2 cellular contexts compared by ENCODE assay signal in genomic region chr7:11243739-11244138, GRCh38.
TF ChIP-seq lines count a peak whose summit lies in the region.

No MANE protein-coding gene starts in this region.

TF ChIP-seq in A549, 52 proteins besides CTCF, POLR2A, EP300 and RAD21 (continued from another document):
- TF ChIP-seq, protein P1, sequence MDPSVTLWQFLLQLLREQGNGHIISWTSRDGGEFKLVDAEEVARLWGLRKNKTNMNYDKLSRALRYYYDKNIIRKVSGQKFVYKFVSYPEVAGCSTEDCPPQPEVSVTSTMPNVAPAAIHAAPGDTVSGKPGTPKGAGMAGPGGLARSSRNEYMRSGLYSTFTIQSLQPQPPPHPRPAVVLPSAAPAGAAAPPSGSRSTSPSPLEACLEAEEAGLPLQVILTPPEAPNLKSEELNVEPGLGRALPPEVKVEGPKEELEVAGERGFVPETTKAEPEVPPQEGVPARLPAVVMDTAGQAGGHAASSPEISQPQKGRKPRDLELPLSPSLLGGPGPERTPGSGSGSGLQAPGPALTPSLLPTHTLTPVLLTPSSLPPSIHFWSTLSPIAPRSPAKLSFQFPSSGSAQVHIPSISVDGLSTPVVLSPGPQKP (IDR thresholded peaks at IDR 0.05; ENCODE audit: low read depth, low read length): no peak
- TF ChIP-seq HOXA7 (CRISPR knock-in tag; IDR thresholded peaks at IDR 0.05) (no peak), CHD4 (IDR thresholded peaks at IDR 0.05; ENCODE audit: borderline replicate concordance) (no peak), KDM5A (IDR thresholded peaks at IDR 0.05) (no peak)
- TF ChIP-seq, protein P2, sequence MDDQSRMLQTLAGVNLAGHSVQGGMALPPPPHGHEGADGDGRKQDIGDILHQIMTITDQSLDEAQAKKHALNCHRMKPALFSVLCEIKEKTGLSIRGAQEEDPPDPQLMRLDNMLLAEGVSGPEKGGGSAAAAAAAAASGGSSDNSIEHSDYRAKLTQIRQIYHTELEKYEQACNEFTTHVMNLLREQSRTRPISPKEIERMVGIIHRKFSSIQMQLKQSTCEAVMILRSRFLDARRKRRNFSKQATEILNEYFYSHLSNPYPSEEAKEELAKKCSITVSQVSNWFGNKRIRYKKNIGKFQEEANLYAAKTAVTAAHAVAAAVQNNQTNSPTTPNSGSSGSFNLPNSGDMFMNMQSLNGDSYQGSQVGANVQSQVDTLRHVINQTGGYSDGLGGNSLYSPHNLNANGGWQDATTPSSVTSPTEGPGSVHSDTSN (IDR thresholded peaks at IDR 0.05): no peak

TF ChIP-seq in GM23338, 12 proteins besides CTCF, POLR2A, EP300 and RAD21 (continued from another document):
- TF ChIP-seq, protein P3, sequence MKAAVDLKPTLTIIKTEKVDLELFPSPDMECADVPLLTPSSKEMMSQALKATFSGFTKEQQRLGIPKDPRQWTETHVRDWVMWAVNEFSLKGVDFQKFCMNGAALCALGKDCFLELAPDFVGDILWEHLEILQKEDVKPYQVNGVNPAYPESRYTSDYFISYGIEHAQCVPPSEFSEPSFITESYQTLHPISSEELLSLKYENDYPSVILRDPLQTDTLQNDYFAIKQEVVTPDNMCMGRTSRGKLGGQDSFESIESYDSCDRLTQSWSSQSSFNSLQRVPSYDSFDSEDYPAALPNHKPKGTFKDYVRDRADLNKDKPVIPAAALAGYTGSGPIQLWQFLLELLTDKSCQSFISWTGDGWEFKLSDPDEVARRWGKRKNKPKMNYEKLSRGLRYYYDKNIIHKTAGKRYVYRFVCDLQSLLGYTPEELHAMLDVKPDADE (IDR thresholded peaks at IDR 0.05): no peak
- TF ChIP-seq NANOG (IDR thresholded peaks at IDR 0.05; ENCODE audit: borderline replicate concordance): no peak
- TF ChIP-seq, protein P4, sequence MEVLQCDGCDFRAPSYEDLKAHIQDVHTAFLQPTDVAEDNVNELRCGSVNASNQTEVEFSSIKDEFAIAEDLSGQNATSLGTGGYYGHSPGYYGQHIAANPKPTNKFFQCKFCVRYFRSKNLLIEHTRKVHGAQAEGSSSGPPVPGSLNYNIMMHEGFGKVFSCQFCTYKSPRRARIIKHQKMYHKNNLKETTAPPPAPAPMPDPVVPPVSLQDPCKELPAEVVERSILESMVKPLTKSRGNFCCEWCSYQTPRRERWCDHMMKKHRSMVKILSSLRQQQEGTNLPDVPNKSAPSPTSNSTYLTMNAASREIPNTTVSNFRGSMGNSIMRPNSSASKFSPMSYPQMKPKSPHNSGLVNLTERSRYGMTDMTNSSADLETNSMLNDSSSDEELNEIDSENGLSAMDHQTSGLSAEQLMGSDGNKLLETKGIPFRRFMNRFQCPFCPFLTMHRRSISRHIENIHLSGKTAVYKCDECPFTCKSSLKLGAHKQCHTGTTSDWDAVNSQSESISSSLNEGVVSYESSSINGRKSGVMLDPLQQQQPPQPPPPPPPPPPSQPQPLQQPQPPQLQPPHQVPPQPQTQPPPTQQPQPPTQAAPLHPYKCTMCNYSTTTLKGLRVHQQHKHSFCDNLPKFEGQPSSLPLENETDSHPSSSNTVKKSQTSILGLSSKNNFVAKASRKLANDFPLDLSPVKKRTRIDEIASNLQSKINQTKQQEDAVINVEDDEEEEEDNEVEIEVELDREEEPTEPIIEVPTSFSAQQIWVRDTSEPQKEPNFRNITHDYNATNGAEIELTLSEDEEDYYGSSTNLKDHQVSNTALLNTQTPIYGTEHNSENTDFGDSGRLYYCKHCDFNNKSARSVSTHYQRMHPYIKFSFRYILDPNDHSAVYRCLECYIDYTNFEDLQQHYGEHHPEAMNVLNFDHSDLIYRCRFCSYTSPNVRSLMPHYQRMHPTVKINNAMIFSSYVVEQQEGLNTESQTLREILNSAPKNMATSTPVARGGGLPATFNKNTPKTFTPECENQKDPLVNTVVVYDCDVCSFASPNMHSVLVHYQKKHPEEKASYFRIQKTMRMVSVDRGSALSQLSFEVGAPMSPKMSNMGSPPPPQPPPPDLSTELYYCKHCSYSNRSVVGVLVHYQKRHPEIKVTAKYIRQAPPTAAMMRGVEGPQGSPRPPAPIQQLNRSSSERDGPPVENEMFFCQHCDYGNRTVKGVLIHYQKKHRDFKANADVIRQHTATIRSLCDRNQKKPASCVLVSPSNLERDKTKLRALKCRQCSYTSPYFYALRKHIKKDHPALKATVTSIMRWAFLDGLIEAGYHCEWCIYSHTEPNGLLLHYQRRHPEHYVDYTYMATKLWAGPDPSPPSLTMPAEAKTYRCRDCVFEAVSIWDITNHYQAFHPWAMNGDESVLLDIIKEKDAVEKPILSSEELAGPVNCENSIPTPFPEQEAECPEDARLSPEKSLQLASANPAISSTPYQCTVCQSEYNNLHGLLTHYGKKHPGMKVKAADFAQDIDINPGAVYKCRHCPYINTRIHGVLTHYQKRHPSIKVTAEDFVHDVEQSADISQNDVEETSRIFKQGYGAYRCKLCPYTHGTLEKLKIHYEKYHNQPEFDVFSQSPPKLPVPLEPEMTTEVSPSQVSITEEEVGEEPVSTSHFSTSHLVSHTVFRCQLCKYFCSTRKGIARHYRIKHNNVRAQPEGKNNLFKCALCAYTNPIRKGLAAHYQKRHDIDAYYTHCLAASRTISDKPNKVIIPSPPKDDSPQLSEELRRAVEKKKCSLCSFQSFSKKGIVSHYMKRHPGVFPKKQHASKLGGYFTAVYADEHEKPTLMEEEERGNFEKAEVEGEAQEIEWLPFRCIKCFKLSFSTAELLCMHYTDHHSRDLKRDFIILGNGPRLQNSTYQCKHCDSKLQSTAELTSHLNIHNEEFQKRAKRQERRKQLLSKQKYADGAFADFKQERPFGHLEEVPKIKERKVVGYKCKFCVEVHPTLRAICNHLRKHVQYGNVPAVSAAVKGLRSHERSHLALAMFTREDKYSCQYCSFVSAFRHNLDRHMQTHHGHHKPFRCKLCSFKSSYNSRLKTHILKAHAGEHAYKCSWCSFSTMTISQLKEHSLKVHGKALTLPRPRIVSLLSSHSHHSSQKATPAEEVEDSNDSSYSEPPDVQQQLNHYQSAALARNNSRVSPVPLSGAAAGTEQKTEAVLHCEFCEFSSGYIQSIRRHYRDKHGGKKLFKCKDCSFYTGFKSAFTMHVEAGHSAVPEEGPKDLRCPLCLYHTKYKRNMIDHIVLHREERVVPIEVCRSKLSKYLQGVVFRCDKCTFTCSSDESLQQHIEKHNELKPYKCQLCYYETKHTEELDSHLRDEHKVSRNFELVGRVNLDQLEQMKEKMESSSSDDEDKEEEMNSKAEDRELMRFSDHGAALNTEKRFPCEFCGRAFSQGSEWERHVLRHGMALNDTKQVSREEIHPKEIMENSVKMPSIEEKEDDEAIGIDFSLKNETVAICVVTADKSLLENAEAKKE (CRISPR knock-in tag; IDR thresholded peaks at IDR 0.05): no peak
- TF ChIP-seq, protein P5, sequence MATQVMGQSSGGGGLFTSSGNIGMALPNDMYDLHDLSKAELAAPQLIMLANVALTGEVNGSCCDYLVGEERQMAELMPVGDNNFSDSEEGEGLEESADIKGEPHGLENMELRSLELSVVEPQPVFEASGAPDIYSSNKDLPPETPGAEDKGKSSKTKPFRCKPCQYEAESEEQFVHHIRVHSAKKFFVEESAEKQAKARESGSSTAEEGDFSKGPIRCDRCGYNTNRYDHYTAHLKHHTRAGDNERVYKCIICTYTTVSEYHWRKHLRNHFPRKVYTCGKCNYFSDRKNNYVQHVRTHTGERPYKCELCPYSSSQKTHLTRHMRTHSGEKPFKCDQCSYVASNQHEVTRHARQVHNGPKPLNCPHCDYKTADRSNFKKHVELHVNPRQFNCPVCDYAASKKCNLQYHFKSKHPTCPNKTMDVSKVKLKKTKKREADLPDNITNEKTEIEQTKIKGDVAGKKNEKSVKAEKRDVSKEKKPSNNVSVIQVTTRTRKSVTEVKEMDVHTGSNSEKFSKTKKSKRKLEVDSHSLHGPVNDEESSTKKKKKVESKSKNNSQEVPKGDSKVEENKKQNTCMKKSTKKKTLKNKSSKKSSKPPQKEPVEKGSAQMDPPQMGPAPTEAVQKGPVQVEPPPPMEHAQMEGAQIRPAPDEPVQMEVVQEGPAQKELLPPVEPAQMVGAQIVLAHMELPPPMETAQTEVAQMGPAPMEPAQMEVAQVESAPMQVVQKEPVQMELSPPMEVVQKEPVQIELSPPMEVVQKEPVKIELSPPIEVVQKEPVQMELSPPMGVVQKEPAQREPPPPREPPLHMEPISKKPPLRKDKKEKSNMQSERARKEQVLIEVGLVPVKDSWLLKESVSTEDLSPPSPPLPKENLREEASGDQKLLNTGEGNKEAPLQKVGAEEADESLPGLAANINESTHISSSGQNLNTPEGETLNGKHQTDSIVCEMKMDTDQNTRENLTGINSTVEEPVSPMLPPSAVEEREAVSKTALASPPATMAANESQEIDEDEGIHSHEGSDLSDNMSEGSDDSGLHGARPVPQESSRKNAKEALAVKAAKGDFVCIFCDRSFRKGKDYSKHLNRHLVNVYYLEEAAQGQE (IDR thresholded peaks at IDR 0.05; ENCODE audit: unreplicated experiment): no peak
- no peak for TF ChIP-seq CREB1 (CRISPR knock-in tag; IDR thresholded peaks at IDR 0.05; ENCODE audit: low read depth)
